Comparison of ENCODE assay signal across 8 cellular contexts in genomic region chr13:36395280-36395679, GRCh38. TPM values are rescaled to one million over a fixed set of nuclear protein-coding genes. Genes with fewer than 3 reads are reported as not detected.
DNase-seq lines count a peak whose midpoint lies in the region; TF ChIP-seq lines count a peak whose summit lies in the region.

No MANE protein-coding gene starts in this region.

- no peak overlapping the region for H3K4me2 ChIP-seq in DOHH2 (ENCODE audit: low read length)
- H3K4me2 ChIP-seq in MM.1S (ENCODE audit: low read depth, low read length), result no peak overlapping the region

- H3K36me3 ChIP-seq in DOHH2 (ENCODE audit: control insufficient read depth, low read length), result no peaks in the 10 kb centered on the region
- H3K36me3 ChIP-seq in MM.1S (replicated peaks; ENCODE audit: insufficient read depth, low read length), result no peaks in the 10 kb centered on the region

- no peaks in the 10 kb centered on the region; the same call in 1 of the 2 replicates for H3K27me3 ChIP-seq in DOHH2 (ENCODE audit: control insufficient read depth, low read length)
- H3K27me3 ChIP-seq in MM.1S (replicated peaks; ENCODE audit: insufficient read depth, low read length), result no peaks in the 10 kb centered on the region

- H3F3A ChIP-seq in DOHH2 (ENCODE audit: control insufficient read depth, insufficient read depth) (no peaks in the 10 kb centered on the region), MM.1S (ENCODE audit: insufficient read depth, low read length) (no peaks in the 10 kb centered on the region)

- H3K9me2 ChIP-seq in DOHH2 (replicated peaks; ENCODE audit: control insufficient read depth, low read length) (no peaks in the 10 kb centered on the region), MM.1S (replicated peaks; ENCODE audit: insufficient read depth, low read length) (no peaks in the 10 kb centered on the region)

- H3K9me3 ChIP-seq in DOHH2 (ENCODE audit: control insufficient read depth, insufficient read depth, low read length) (no peaks in the 10 kb centered on the region), MM.1S (replicated peaks; ENCODE audit: insufficient read depth, low read length) (no peaks in the 10 kb centered on the region)

- no peaks in the 10 kb centered on the region for H3K79me2 ChIP-seq in DOHH2 (ENCODE audit: control insufficient read depth, low read length)
- no peaks in the 10 kb centered on the region for H3K79me2 ChIP-seq in MM.1S (ENCODE audit: low read length)

- H3K4me3 Mint-ChIP-seq in brain, result no peak overlapping the region

- H3K27ac ChIP-seq in DOHH2 (ENCODE audit: low read depth, low read length) (no peak overlapping the region), MM.1S (ENCODE audit: low read length) (no peak overlapping the region), substantia nigra (ENCODE audit: low read depth, low read length, poor library complexity, severe bottlenecking) (no peak overlapping the region)

- no peak overlapping the region for H3K4me3 ChIP-seq in DOHH2 (ENCODE audit: low read length)
- H3K4me3 ChIP-seq in MM.1S (ENCODE audit: low read length), result no peak overlapping the region

- TF ChIP-seq CTCF in DOHH2 (IDR thresholded peaks at IDR 0.05; ENCODE audit: low read depth, low read length, poor library complexity, severe bottlenecking), result peak; percentile 27
- TF ChIP-seq CTCF in MM.1S (IDR thresholded peaks at IDR 0.05; ENCODE audit: low read length), result peak; percentile 22; the same call in 1 of the 2 replicates
- TF ChIP-seq CTCF in brain (conservative IDR thresholded peaks at IDR 0.05), result peak; percentile 51 to 53

- H3K27me3 Mint-ChIP-seq in brain, result peaks cover 13% of the 10 kb centered on the region

- H3K27ac Mint-ChIP-seq in brain, result no peak overlapping the region

- peak; percentile 17 for DNase-seq in MM.1S
- DNase-seq in medulla oblongata (ENCODE audit: extremely low spot score), result peak; percentile 71
- no peak for DNase-seq in C1 segment of cervical spinal cord (lab: John Stamatoyannopoulos, UW)
- DNase-seq in substantia nigra (lab: John Stamatoyannopoulos, UW), result no peak
- DNase-seq in NK-92 (lab: John Stamatoyannopoulos, UW; ENCODE audit: unreplicated experiment), result no peak
- no peak for DNase-seq in germinal center (ENCODE audit: low spot score)

- no peak overlapping the region for H3K9ac ChIP-seq in MM.1S (ENCODE audit: low read length)

- H3K4me1 ChIP-seq in DOHH2 (ENCODE audit: control insufficient read depth, low read length) (no peaks in the 10 kb centered on the region), MM.1S (ENCODE audit: low read length) (no peaks in the 10 kb centered on the region)

- H3K9me3 Mint-ChIP-seq in brain, result peaks cover 0 to 7% (median 2%) of the 10 kb centered on the region in 5 experiments

- H3K36me3 Mint-ChIP-seq in brain, result no peaks in the 10 kb centered on the region

- H4K20me1 ChIP-seq in DOHH2 (ENCODE audit: control insufficient read depth, insufficient read depth, low read depth, low read length) (no peaks in the 10 kb centered on the region), MM.1S (ENCODE audit: insufficient read depth, low read length) (no peaks in the 10 kb centered on the region)

- no peaks in the 10 kb centered on the region for H3K4me1 Mint-ChIP-seq in brain

- no peak overlapping the region for H2AFZ ChIP-seq in MM.1S (ENCODE audit: low read length)

RNA-seq across cellular contexts. Expression of gene CCNA1, which starts 37.0 kb away (rescaled TPM):
- 22.9 TPM for polyA plus RNA-seq in brain (ENCODE audit: insufficient read depth, low read depth, low replicate concordance)

RNA-seq across cellular contexts. Expression of gene SPART, which starts 49.1 kb away (rescaled TPM):
- 11.8 TPM for polyA plus RNA-seq in brain (ENCODE audit: insufficient read depth, low read depth, low replicate concordance)

Comparison
In these comparisons a context has a peak if more than half of its experiments do, and no peak if none do; other contexts are left out.
1. DNase-seq: peak in MM.1S (single experiment) and medulla oblongata (single experiment); none in C1 segment of cervical spinal cord (0 of 14), substantia nigra (0 of 49), NK-92 (single experiment) and germinal center (single experiment).
2. Peak in every context shown above with its lines, with median percentiles within 50 percentile points of each other: CTCF ChIP-seq.